In genomic region chr15:72338148-72338547, GRCh38 we compare ENCODE assay signal across 21 cellular contexts. TPM values are rescaled to one million over a fixed set of nuclear protein-coding genes. Genes with fewer than 3 reads are reported as not detected.
"Had no signal": no experiment of that assay in that cellular context is flagged by ENCODE, and none has a peak within 500 bp of the region (broad histone marks: within the 10 kb centered on the region; RNA-seq: fewer than 3 reads in every experiment).

No MANE protein-coding gene starts in this region.

- H3K4me3 ChIP-seq: heart right ventricle had no signal

- DNase-seq: activated CD4-positive, alpha-beta T cell treated with anti-CD3 and anti-CD28 coated beads, Interleukin-2, amount 10 ng/mL, durations not matched to agents 24 days and 14 days; activated CD8-positive, alpha-beta T cell treated with anti-CD3 and anti-CD28 coated beads, Interleukin-2, amount 10 ng/mL, durations not matched to agents 7 days and 5 days; activated naive CD4-positive, alpha-beta T cell treated with Interleukin-2 at 50 U/mL for 16 hours; activated T-cell treated with anti-CD3 and anti-CD28 coated beads, Interleukin-2, amount 50 U/mL, for 24 hours; anterior cingulate cortex; caudate nucleus; heart right ventricle; nucleus accumbens; stimulated activated naive CD8-positive, alpha-beta T cell treated with anti-CD3 and anti-CD28 coated beads, Interleukin-15, amount 100 ng/mL, for 72 hours; T-cell; T-helper 9 cell had no signal

- ATAC-seq: activated CD8-positive, alpha-beta T cell treated with anti-CD3 and anti-CD28 coated beads, Interleukin-2, amount 10 ng/mL, durations not matched to agents 7 days and 5 days; SK-N-SH treated with all-trans-retinoic acid at 6 μM for 48 hours; stimulated activated naive CD8-positive, alpha-beta T cell treated with anti-CD3 and anti-CD28 coated beads, Interleukin-15, amount 100 ng/mL, for 72 hours; T-cell had no signal

- H3K27me3 ChIP-seq: heart right ventricle had no signal

RNA-seq across cellular contexts. Expression of gene CELF6, which starts 18.2 kb away (rescaled TPM):
- total RNA-seq: epithelial cell of proximal tubule had no signal

RNA-seq across cellular contexts. Expression of gene TMEM202, which starts 60.0 kb away (rescaled TPM):
- total RNA-seq: activated CD4-positive, alpha-beta T cell treated with anti-CD3 and anti-CD28 coated beads, Interleukin-2, amount 10 ng/mL, durations not matched to agents 24 days and 14 days; activated CD8-positive, alpha-beta T cell treated with anti-CD3 and anti-CD28 coated beads, Interleukin-2, amount 10 ng/mL, durations not matched to agents 7 days and 5 days; activated T-helper 2 cell treated with anti-CD3 and anti-CD28 coated beads, Interferon-gamma antibody, Interleukin-2, Interleukin-4, amounts not matched to agents 10 μg/mL and 5 μg/mL and 100 μg/mL, durations not matched to agents 14 hours and 24 hours and 36 hours; epithelial cell of proximal tubule; frontal cortex; heart right ventricle; lower leg skin; mesothelial cell of epicardium; posterior vena cava; skeletal muscle tissue; T-cell; urinary bladder had no signal
- polyA plus RNA-seq: heart right ventricle, thymus, urinary bladder had no signal
